Comparison of ENCODE assay signal across 11 cellular contexts in the genomic region with DNA sequence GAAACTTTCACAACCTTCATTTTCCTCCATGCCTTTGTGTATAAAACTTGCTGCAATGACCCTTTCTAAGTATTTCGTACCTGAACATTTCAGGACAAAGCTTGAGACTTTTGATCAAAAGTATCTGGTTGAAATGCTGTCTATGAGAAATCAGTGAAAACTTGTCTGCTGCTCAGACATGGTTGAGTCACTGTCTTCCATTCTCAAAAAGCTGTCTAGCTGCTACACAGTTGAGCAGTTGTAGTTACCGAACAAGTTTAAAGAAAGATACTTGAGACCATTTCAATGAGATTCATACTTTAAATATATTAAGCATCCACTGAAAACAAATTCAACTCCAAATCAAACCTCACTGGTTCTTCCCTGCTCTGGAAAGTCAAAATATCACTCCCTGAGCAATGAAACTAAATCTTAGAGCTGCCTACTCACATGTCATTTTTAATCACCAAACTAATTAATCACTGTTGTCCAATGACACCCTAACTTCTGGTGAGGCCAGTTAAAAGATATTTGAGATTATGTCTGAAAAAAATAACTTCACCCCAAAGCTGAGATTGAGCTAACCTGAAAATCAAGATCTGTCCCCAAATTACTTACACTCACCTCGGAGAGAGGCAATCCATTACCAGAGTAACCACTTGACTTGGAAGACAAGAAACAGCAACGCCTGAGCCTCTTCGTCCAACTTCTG. TPM values are rescaled to one million over a fixed set of nuclear protein-coding genes. Genes with fewer than 3 reads are reported as not detected.
DNase-seq lines count a peak whose midpoint lies in the region; ATAC-seq and TF ChIP-seq lines count a peak whose summit lies in the region.
"Had no signal": no experiment of that assay in that cellular context is flagged by ENCODE, and none has a peak within 500 bp of the region (broad histone marks: within the 10 kb centered on the region; RNA-seq: fewer than 3 reads in every experiment).

No MANE protein-coding gene starts in this region.

- H3K27me3 ChIP-seq in heart right ventricle (peaks cover 0 to 10% (median 0%) of the 10 kb centered on the region in 7 donors), esophagus squamous epithelium (no peaks in the 10 kb centered on the region), uterus (no peaks in the 10 kb centered on the region)

- H3K36me3 ChIP-seq in heart right ventricle, result peaks cover 0 to 3% (median 0%) of the 10 kb centered on the region in 9 donors
- no peaks in the 10 kb centered on the region for H3K36me3 ChIP-seq in esophagus squamous epithelium
- no peaks in the 10 kb centered on the region for H3K36me3 ChIP-seq in uterus

- WGBS in heart right ventricle, 2 donors, result 46 to 51% methylated on average over 5 of the region's 5 CpGs
- 25 to 33% methylated on average over 5 of the region's 5 CpGs for whole genome bisulfite sequencing in esophagus squamous epithelium, 2 donors

- DNase-seq in heart right ventricle (no peak), left cardiac atrium (no peak), esophagus squamous epithelium (lab: John Stamatoyannopoulos, UW) (no peak), nephron progenitor cell (no peak), uterus (no peak), GM10266 (ENCODE audit: extremely low spot score) (no peak)
- DNase-seq: Kasumi-1, NCI-H345, nucleus accumbens had no signal

- no peaks in the 10 kb centered on the region for H3K36me3 Mint-ChIP-seq in nephron progenitor cell (ENCODE audit: low read depth)

- ATAC-seq in heart right ventricle, result peak in 1 of 8 donors; percentile 5
- ATAC-seq in left cardiac atrium, result no peak
- no peak for ATAC-seq in GM21381 (IDR thresholded peaks at IDR 0.05; ENCODE audit: unreplicated experiment)
- no peak for ATAC-seq in HG03342 (IDR thresholded peaks at IDR 0.05; ENCODE audit: unreplicated experiment)

- H3K4me1 ChIP-seq in heart right ventricle, result peaks cover 0 to 44% (median 25%) of the 10 kb centered on the region in 9 donors
- peaks cover 4 to 40% (median 13%) of the 10 kb centered on the region in 3 donors for H3K4me1 ChIP-seq in esophagus squamous epithelium
- no peaks in the 10 kb centered on the region for H3K4me1 ChIP-seq in uterus

- H3K27ac Mint-ChIP-seq in nephron progenitor cell, result peak overlapping the region; percentile 79

- H3K4me3 ChIP-seq in heart right ventricle, result peak overlapping the region in 9 of 10 donors; percentile 9 to 48 (median 37)
- peak overlapping the region in 3 of 4 donors; percentile 35 to 53 (median 37) for H3K4me3 ChIP-seq in esophagus squamous epithelium
- peak overlapping the region; percentile 2 to 17 for H3K4me3 ChIP-seq in uterus

- peaks cover 87% of the 10 kb centered on the region for H3K4me1 Mint-ChIP-seq in nephron progenitor cell

- H3K9me3 Mint-ChIP-seq in nephron progenitor cell, result no peaks in the 10 kb centered on the region

- no peak for TF ChIP-seq POLR2A in esophagus squamous epithelium (IDR thresholded peaks at IDR 0.05)
- TF ChIP-seq POLR2A in uterus (IDR thresholded peaks at IDR 0.05), result no peak

- no peak for TF ChIP-seq CTCF in heart right ventricle (IDR thresholded peaks at IDR 0.05)
- TF ChIP-seq CTCF in esophagus squamous epithelium (IDR thresholded peaks at IDR 0.05), result no peak
- TF ChIP-seq CTCF in nephron progenitor cell (IDR thresholded peaks at IDR 0.05), result no peak
- TF ChIP-seq CTCF in uterus (IDR thresholded peaks at IDR 0.05), result no peak
- no peak for TF ChIP-seq CTCF in GM10266 (IDR thresholded peaks at IDR 0.05; ENCODE audit: control insufficient read depth, insufficient read depth, low read depth, missing control alignments)

- H3K4me3 Mint-ChIP-seq in nephron progenitor cell, result peak overlapping the region; percentile 85

- H3K27ac ChIP-seq in heart right ventricle (peak overlapping the region in 8 of 10 donors; percentile 26 to 67 (median 43)), esophagus squamous epithelium (peak overlapping the region in 3 of 4 donors; percentile 67 to 81 (median 69)), uterus (peak overlapping the region; percentile 60 to 71)

- no peaks in the 10 kb centered on the region for H3K9me3 ChIP-seq in heart right ventricle
- H3K9me3 ChIP-seq in esophagus squamous epithelium, result no peaks in the 10 kb centered on the region
- H3K9me3 ChIP-seq in uterus, result no peaks in the 10 kb centered on the region

- intact Hi-C loops in heart right ventricle (cut with DNase I), result loop anchor here in 2 of 10 donors (5.0 to 10.0 kb wide), 2 partner anchors 40 to 437 kb away; no protein-coding TSS in a partner anchor
- intact Hi-C loops in left cardiac atrium (cut with DNase I), result loop anchor here in 1 of 2 donors (10.0 kb wide), 1 partner anchor 93 kb away; no protein-coding TSS in a partner anchor
- intact Hi-C loops in esophagus squamous epithelium (cut with DNase I), result no loop called here
- intact Hi-C loops in uterus (cut with DNase I; ENCODE audit: low total_unique reads), result no loop called here

- H3K27me3 Mint-ChIP-seq in nephron progenitor cell (ENCODE audit: low read depth, poor library complexity), result peaks cover under 1% of the 10 kb centered on the region

RNA-seq across cellular contexts. Expression of gene TMEM100, which starts 0.5 kb away (rescaled TPM):
- total RNA-seq in heart right ventricle (10 to 100 TPM in 1 of 10 donors, 1 to 10 TPM in 9; 1.6 to 12.1 (median 5.7) TPM), left cardiac atrium (10 to 100 TPM; 18.3 to 24.3 TPM), esophagus squamous epithelium (1 to 10 TPM in 3 of 4 donors, not detected in 1; 1.1 to 7.8 (median 3.1) TPM), uterus (10 to 100 TPM in 1 of 4 donors, 1 to 10 TPM in 3; 2.8 to 26.3 (median 6.2) TPM)
- 1 to 10 TPM; 6.4 to 8.3 TPM for polyA plus RNA-seq in heart right ventricle

RNA-seq across cellular contexts. Expression of gene PCTP, which starts 28.7 kb away (rescaled TPM):
- 10 to 100 TPM; 13.6 to 23.3 (median 19.9) TPM for total RNA-seq in heart right ventricle
- 10 to 100 TPM; 11.8 to 14.1 TPM for polyA plus RNA-seq in heart right ventricle
- 10 to 100 TPM; 15.1 to 20.0 TPM for total RNA-seq in left cardiac atrium
- 10 to 100 TPM in 2 of 4 donors, 1 to 10 TPM in 2; 6.9 to 13.6 (median 9.7) TPM for total RNA-seq in esophagus squamous epithelium
- total RNA-seq in uterus, result 10 to 100 TPM in 2 of 4 donors, 1 to 10 TPM in 2; 1.8 to 18.8 (median 10.9) TPM
